Comparison of ENCODE assay signal across 9 cellular contexts in genomic region chr14:93186461-93186860, GRCh38. TPM values are rescaled to one million over a fixed set of nuclear protein-coding genes. Genes with fewer than 3 reads are reported as not detected.
DNase-seq lines count a peak whose midpoint lies in the region; ATAC-seq and TF ChIP-seq lines count a peak whose summit lies in the region.
"Had no signal": no experiment of that assay in that cellular context is flagged by ENCODE, and none has a peak within 500 bp of the region (broad histone marks: within the 10 kb centered on the region; RNA-seq: fewer than 3 reads in every experiment).

No MANE protein-coding gene starts in this region.

- peak overlapping the region; percentile 2 for H3K4me2 ChIP-seq in osteoblast (ENCODE audit: insufficient read depth, low read length)

- H3K27ac ChIP-seq in osteoblast (ENCODE audit: low read depth, low read length): no peak overlapping the region

- no peaks in the 10 kb centered on the region for H3K27me3 ChIP-seq in osteoblast (ENCODE audit: insufficient read depth, low read length)

- H3K4me3 ChIP-seq in osteoblast (ENCODE audit: insufficient read depth, low read length): no peak overlapping the region

- H3K9me3 ChIP-seq in osteoblast (ENCODE audit: low read depth, low read length): no peaks in the 10 kb centered on the region

- DNase-seq in T-helper 1 cell (no peak), NAMALWA (ENCODE audit: low spot score) (peak; percentile 13), osteoblast (ENCODE audit: insufficient read length, low spot score, missing footprints) (no peak), NCI-H526 treated with DMSO at 0.1 percent for 48 hours (lab: John Stamatoyannopoulos, UW) (no peak), NCI-H524 (lab: John Stamatoyannopoulos, UW) (no peak), NCI-H2171 treated with DMSO at 0.1 percent for 48 hours (lab: John Stamatoyannopoulos, UW) (no peak)
- DNase-seq in central memory CD8-positive, alpha-beta T cell (ENCODE audit: low spot score in 2 of 2): no peak
- DNase-seq: right cardiac atrium had no signal

- H3K4me1 ChIP-seq in osteoblast (ENCODE audit: insufficient read depth, low read length): peaks cover 12% of the 10 kb centered on the region

- H3K79me2 ChIP-seq in osteoblast (ENCODE audit: insufficient read depth, low read length): peaks cover 45% of the 10 kb centered on the region

- TF ChIP-seq CTCF in osteoblast (IDR thresholded peaks at IDR 0.05; ENCODE audit: extremely low read depth, low read depth, low read length): no peak

- H3K9me3 Mint-ChIP-seq in T-helper 1 cell treated with Interleukin-12 subunit alpha and Interleukin-12 subunit beta and Interleukin-4 antibody, amounts not matched to agents 30 μg/mL and 1 μg/mL, for 36 hours: no peaks in the 10 kb centered on the region
- no peaks in the 10 kb centered on the region for H3K9me3 Mint-ChIP-seq in central memory CD8-positive, alpha-beta T cell

- peaks cover 9% of the 10 kb centered on the region for H4K20me1 ChIP-seq in osteoblast (ENCODE audit: insufficient read depth, low read length)

- no peak overlapping the region for H2AFZ ChIP-seq in osteoblast (ENCODE audit: low read length)

- H3K4me3 Mint-ChIP-seq in T-helper 1 cell treated with Interleukin-12 subunit alpha and Interleukin-12 subunit beta and Interleukin-4 antibody, amounts not matched to agents 30 μg/mL and 1 μg/mL, for 36 hours: peak overlapping the region; percentile 51
- H3K4me3 Mint-ChIP-seq in central memory CD8-positive, alpha-beta T cell: peak overlapping the region; percentile 87

- no peak for ATAC-seq in central memory CD8-positive, alpha-beta T cell (replicated peaks; ENCODE audit: extremely low read depth, poor library complexity, severe bottlenecking)
- ATAC-seq: right cardiac atrium had no signal

- peaks cover 8% of the 10 kb centered on the region for H3K36me3 ChIP-seq in osteoblast (ENCODE audit: insufficient read depth, low read length)

- H3K36me3 Mint-ChIP-seq in T-helper 1 cell treated with Interleukin-12 subunit alpha and Interleukin-12 subunit beta and Interleukin-4 antibody, amounts not matched to agents 30 μg/mL and 1 μg/mL, for 36 hours (ENCODE audit: low read depth): peaks cover 8% of the 10 kb centered on the region
- H3K36me3 Mint-ChIP-seq in central memory CD8-positive, alpha-beta T cell (ENCODE audit: insufficient read depth): peaks cover 25% of the 10 kb centered on the region

- H3K27me3 Mint-ChIP-seq in T-helper 1 cell treated with Interleukin-12 subunit alpha and Interleukin-12 subunit beta and Interleukin-4 antibody, amounts not matched to agents 30 μg/mL and 1 μg/mL, for 36 hours (ENCODE audit: low read depth): no peaks in the 10 kb centered on the region
- no peaks in the 10 kb centered on the region for H3K27me3 Mint-ChIP-seq in central memory CD8-positive, alpha-beta T cell

- H3K4me1 Mint-ChIP-seq in T-helper 1 cell treated with Interleukin-12 subunit alpha and Interleukin-12 subunit beta and Interleukin-4 antibody, amounts not matched to agents 30 μg/mL and 1 μg/mL, for 36 hours (ENCODE audit: low read depth): peaks cover 18% of the 10 kb centered on the region
- H3K4me1 Mint-ChIP-seq in central memory CD8-positive, alpha-beta T cell: peaks cover 27% of the 10 kb centered on the region

- H3K27ac Mint-ChIP-seq in T-helper 1 cell treated with Interleukin-12 subunit alpha and Interleukin-12 subunit beta and Interleukin-4 antibody, amounts not matched to agents 30 μg/mL and 1 μg/mL, for 36 hours: no peak overlapping the region
- H3K27ac Mint-ChIP-seq in central memory CD8-positive, alpha-beta T cell (ENCODE audit: low read depth): no peak overlapping the region

RNA-seq across cellular contexts. Expression of gene LYSET, which starts 1.3 kb away (rescaled TPM):
- 10.1 and 11.5 TPM in 2 replicates for total RNA-seq in osteoblast

RNA-seq across cellular contexts. Expression of gene MOAP1, which starts 1.8 kb away (rescaled TPM):
- 16.6 and 18.3 TPM in 2 replicates for total RNA-seq in osteoblast

RNA-seq across cellular contexts. Expression of gene GON7, which starts 20.4 kb away (rescaled TPM):
- total RNA-seq in osteoblast: 11.2 and 11.6 TPM in 2 replicates

RNA-seq across cellular contexts. Expression of gene UBR7, which starts 20.6 kb away (rescaled TPM):
- 20.6 and 25.3 TPM in 2 replicates for total RNA-seq in osteoblast
